21 cellular contexts compared by ENCODE assay signal in genomic region chr4:151788021-151788420, GRCh38. TPM values are rescaled to one million over a fixed set of nuclear protein-coding genes. Genes with fewer than 3 reads are reported as not detected.
DNase-seq lines count a peak whose midpoint lies in the region; ATAC-seq and TF ChIP-seq lines count a peak whose summit lies in the region.
"Had no signal": no experiment of that assay in that cellular context is flagged by ENCODE, and none has a peak within 500 bp of the region (broad histone marks: within the 10 kb centered on the region; RNA-seq: fewer than 3 reads in every experiment).

No MANE protein-coding gene starts in this region.

- TF ChIP-seq EP300 in esophagus muscularis mucosa (IDR thresholded peaks at IDR 0.05): no peak

- H3K27me3 ChIP-seq in esophagus muscularis mucosa: no peaks in the 10 kb centered on the region
- H3K27me3 ChIP-seq: BE2C, BLaER1 had no signal

- intact Hi-C loops in esophagus muscularis mucosa (cut with DNase I): no loop called here

- no peaks in the 10 kb centered on the region for H3K36me3 ChIP-seq in esophagus muscularis mucosa
- H3K36me3 ChIP-seq: BE2C, BLaER1 had no signal

- TF ChIP-seq POLR2A in esophagus muscularis mucosa (IDR thresholded peaks at IDR 0.05; ENCODE audit: low read depth): no peak

- TF ChIP-seq CTCF in esophagus muscularis mucosa (IDR thresholded peaks at IDR 0.05) (no peak), GM10266 (IDR thresholded peaks at IDR 0.05; ENCODE audit: control insufficient read depth, insufficient read depth, low read depth, missing control alignments) (no peak)

- H3K4me1 ChIP-seq in esophagus muscularis mucosa: no peaks in the 10 kb centered on the region
- H3K4me1 ChIP-seq: BE2C, BLaER1 had no signal

- H3K9me3 ChIP-seq in esophagus muscularis mucosa: no peaks in the 10 kb centered on the region
- H3K9me3 ChIP-seq: BE2C, BLaER1 had no signal

- H3K4me3 ChIP-seq in esophagus muscularis mucosa: no peak overlapping the region
- H3K4me3 ChIP-seq: BLaER1 had no signal

- DNase-seq in esophagus muscularis mucosa (ENCODE audit: extremely low spot score) (peak; percentile 10), kidney tubule cell (ENCODE audit: low spot score) (peak; percentile 92), putamen (ENCODE audit: low spot score) (no peak), GM10266 (ENCODE audit: extremely low spot score) (no peak)
- DNase-seq: 8988T; ACHN; BE2C; C1 segment of cervical spinal cord; CD4-positive, alpha-beta memory T cell; CD4-positive, CD25-positive, alpha-beta regulatory T cell; CD8-positive, alpha-beta memory T cell; COR-L47; DMS 273 treated with DMSO at 0.1 percent for 48 hours; DMS153; DMS53; DMS79; DND-41; EL; GDM1 had no signal

- ATAC-seq in HG03175 (IDR thresholded peaks at IDR 0.05; ENCODE audit: unreplicated experiment): no peak

- H3K27ac ChIP-seq in esophagus muscularis mucosa (replicated peaks in 1 of 4): no peak overlapping the region
- H3K27ac ChIP-seq: BLaER1 had no signal

RNA-seq across cellular contexts. Expression of gene GATB, which starts 27.2 kb away (rescaled TPM):
- total RNA-seq in esophagus muscularis mucosa: 10 to 100 TPM; 12.4 to 19.9 (median 16.4) TPM

Comparison
In these comparisons a context has a peak if more than half of its experiments do, and no peak if none do; other contexts are left out.
1. DNase-seq: peak in esophagus muscularis mucosa (single experiment) and kidney tubule cell (single experiment); none in putamen (single experiment) and GM10266 (single experiment).